ENCODE assay signal across 13 cellular contexts in the genomic region with DNA sequence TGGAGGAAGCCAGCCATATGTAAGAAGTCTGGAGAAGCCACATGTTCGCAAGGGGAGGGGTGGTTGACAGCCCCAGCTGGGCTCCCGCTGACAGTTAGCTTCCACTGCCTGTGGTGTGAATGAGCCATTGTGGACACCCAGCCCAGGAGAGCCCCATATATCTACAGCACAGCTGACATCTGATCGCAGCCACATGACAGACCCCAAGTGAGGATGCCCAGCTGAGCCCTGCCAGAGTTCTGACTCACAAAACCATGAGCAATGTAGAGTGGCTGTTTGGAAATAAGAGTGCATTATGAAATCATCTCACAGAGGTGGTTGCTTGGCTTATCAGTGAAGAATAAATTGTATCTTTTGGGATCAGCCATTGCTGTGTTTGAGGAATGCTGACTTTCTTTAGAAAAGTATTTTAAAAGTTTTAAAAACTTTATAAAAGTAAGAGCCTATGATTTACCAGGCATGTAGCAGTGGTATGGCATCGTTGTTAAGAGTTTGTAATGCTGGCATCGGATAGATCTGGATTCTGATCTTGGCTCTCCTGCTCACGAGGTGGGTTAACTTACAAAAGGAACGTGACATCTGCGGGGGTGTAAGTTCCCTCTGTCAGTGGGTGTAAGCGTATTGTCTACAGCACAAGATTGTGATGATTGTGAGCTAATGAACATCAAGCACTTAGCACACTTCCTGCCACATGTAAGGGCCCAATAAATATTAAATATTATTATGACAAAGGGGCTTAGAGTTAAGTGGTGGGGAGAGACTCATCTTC. TPM values are rescaled to one million over a fixed set of nuclear protein-coding genes. Genes with fewer than 3 reads are reported as not detected.
A peak's percentile ranks its signal among the peaks of the same experiment; 100 is the strongest.
DNase-seq lines count a peak whose midpoint lies in the region; ATAC-seq and TF ChIP-seq lines count a peak whose summit lies in the region.
"Had no signal": no experiment of that assay in that cellular context is flagged by ENCODE, and none has a peak within 500 bp of the region (broad histone marks: within the 10 kb centered on the region; RNA-seq: fewer than 3 reads in every experiment).

No MANE protein-coding gene starts in this region.

- no peak overlapping the region for H3K4me3 ChIP-seq in SJCRH30
- H3K4me3 ChIP-seq in skeletal muscle tissue (ENCODE audit: low read length in 3 of 3): peak overlapping the region in 1 of 3 donors; percentile 58

- peak overlapping the region in 2 of 3 donors; percentile 4 to 57 for H3K9ac ChIP-seq in skeletal muscle tissue (ENCODE audit: low read depth in 1 of 3, low read length in 3 of 3)

- H3K4me3 Mint-ChIP-seq in T-helper 2 cell treated with Interferon-gamma antibody and Interleukin-4, amounts not matched to agents 5 μg/mL and 100 μg/mL, for 36 hours: no peak overlapping the region
- H3K4me3 Mint-ChIP-seq in endothelial cell (ENCODE audit: unreplicated experiment): no peak overlapping the region
- H3K4me3 Mint-ChIP-seq: neural crest cell, T-cell, type B pancreatic cell had no signal

- TF ChIP-seq CTCF in foreskin keratinocyte (conservative IDR thresholded peaks at IDR 0.05) (no peak), endothelial cell (IDR thresholded peaks at IDR 0.05; ENCODE audit: unreplicated experiment) (no peak)

- no peaks in the 10 kb centered on the region for H3K4me1 Mint-ChIP-seq in T-helper 2 cell treated with Interferon-gamma antibody and Interleukin-4, amounts not matched to agents 5 μg/mL and 100 μg/mL, for 36 hours (ENCODE audit: low read depth)
- no peaks in the 10 kb centered on the region for H3K4me1 Mint-ChIP-seq in endothelial cell (ENCODE audit: unreplicated experiment)
- H3K4me1 Mint-ChIP-seq: neural crest cell, T-cell had no signal

- peaks cover 17% of the 10 kb centered on the region for H3K27me3 Mint-ChIP-seq in T-helper 2 cell treated with Interferon-gamma antibody and Interleukin-4, amounts not matched to agents 5 μg/mL and 100 μg/mL, for 36 hours (ENCODE audit: low read depth)
- H3K27me3 Mint-ChIP-seq in endothelial cell (ENCODE audit: unreplicated experiment): peaks cover 2% of the 10 kb centered on the region

- no peak overlapping the region for H3K27ac Mint-ChIP-seq in T-helper 2 cell treated with Interferon-gamma antibody and Interleukin-4, amounts not matched to agents 5 μg/mL and 100 μg/mL, for 36 hours
- no peak overlapping the region for H3K27ac Mint-ChIP-seq in endothelial cell (ENCODE audit: unreplicated experiment)
- H3K27ac Mint-ChIP-seq: T-cell, type B pancreatic cell had no signal

- H3K36me3 ChIP-seq in SJCRH30: no peaks in the 10 kb centered on the region
- no peaks in the 10 kb centered on the region for H3K36me3 ChIP-seq in skeletal muscle tissue (ENCODE audit: control insufficient read depth in 3 of 3, insufficient read depth in 3 of 3, low read length in 3 of 3)

- H3K4me1 ChIP-seq in SJCRH30: peaks cover 49% of the 10 kb centered on the region
- no peaks in the 10 kb centered on the region for H3K4me1 ChIP-seq in foreskin keratinocyte
- peaks cover 7 to 43% (median 28%) of the 10 kb centered on the region in 3 donors for H3K4me1 ChIP-seq in skeletal muscle tissue (ENCODE audit: control insufficient read depth in 3 of 3, insufficient read depth in 3 of 3, low read length in 3 of 3)

- peak; percentile 6 for DNase-seq in NK-92 treated with Interleukin-12 subunit alpha and Interleukin-12 subunit beta, amount 100 ng/mL, for 24 hours (lab: John Stamatoyannopoulos, UW)
- DNase-seq in NK-92 (lab: John Stamatoyannopoulos, UW; ENCODE audit: unreplicated experiment): no peak
- peak; percentile 96 to 98 for DNase-seq in SJCRH30
- DNase-seq in foreskin keratinocyte: peak in 1 of 2 donors; percentile 20
- no peak for DNase-seq in T-helper 2 cell treated with Interferon-gamma antibody and Interleukin-4, amounts not matched to agents 5 μg/mL and 100 μg/mL, for 36 hours (ENCODE audit: low spot score)
- DNase-seq in endothelial cell (ENCODE audit: low spot score): no peak
- no peak for DNase-seq in activated effector memory CD4-positive, alpha-beta T cell treated with anti-CD3 and anti-CD28 coated beads, Interleukin-2, amount 50 U/mL, for 16 hours
- DNase-seq: activated CD8-positive, alpha-beta memory T cell treated with anti-CD3 and anti-CD28 coated beads, Interleukin-2, amount 50 U/mL, for 48 hours; NCI-H510A treated with DMSO at 0.1 percent for 48 hours; T-cell had no signal

- H3K9me3 Mint-ChIP-seq in T-helper 2 cell treated with Interferon-gamma antibody and Interleukin-4, amounts not matched to agents 5 μg/mL and 100 μg/mL, for 36 hours: no peaks in the 10 kb centered on the region
- H3K9me3 Mint-ChIP-seq in endothelial cell (ENCODE audit: unreplicated experiment): no peaks in the 10 kb centered on the region
- H3K9me3 Mint-ChIP-seq: neural crest cell, T-cell, type B pancreatic cell had no signal

- peak overlapping the region; percentile 73 for H3K27ac ChIP-seq in SJCRH30
- H3K27ac ChIP-seq in foreskin keratinocyte: no peak overlapping the region
- H3K27ac ChIP-seq in skeletal muscle tissue (ENCODE audit: low read depth, low read length): peak overlapping the region; percentile 81

- H3K9me3 ChIP-seq in SJCRH30 (replicated peaks) (no peaks in the 10 kb centered on the region), skeletal muscle tissue (ENCODE audit: control insufficient read depth in 3 of 3, low read length in 3 of 3) (no peaks in the 10 kb centered on the region)

- no peaks in the 10 kb centered on the region for H3K27me3 ChIP-seq in SJCRH30
- peaks cover 26% of the 10 kb centered on the region for H3K27me3 ChIP-seq in foreskin keratinocyte
- H3K27me3 ChIP-seq in skeletal muscle tissue (ENCODE audit: control insufficient read depth in 3 of 3, insufficient read depth in 3 of 3, low read length in 3 of 3): no peaks in the 10 kb centered on the region

- ATAC-seq in foreskin keratinocyte: peak; percentile 64
- ATAC-seq: T-cell had no signal

- H3K36me3 Mint-ChIP-seq in T-helper 2 cell treated with Interferon-gamma antibody and Interleukin-4, amounts not matched to agents 5 μg/mL and 100 μg/mL, for 36 hours (ENCODE audit: low read depth): no peaks in the 10 kb centered on the region
- H3K36me3 Mint-ChIP-seq in endothelial cell (ENCODE audit: low read depth, unreplicated experiment): no peaks in the 10 kb centered on the region
- H3K36me3 Mint-ChIP-seq: T-cell, type B pancreatic cell had no signal

RNA-seq across cellular contexts. Expression of gene CFAP61, which starts 24.1 kb away (rescaled TPM):
- total RNA-seq in SJCRH30 (2014; rRNA removed; shearing (Covaris generic)): 0.23 and 0.40 TPM in 2 replicates
- total RNA-seq in foreskin keratinocyte (not detected in 2 replicates), skeletal muscle tissue (1.0 TPM), endothelial cell (ENCODE audit: unreplicated experiment) (not detected)
- polyA plus RNA-seq in foreskin keratinocyte: 0.03 TPM in 1 of 2 replicates, not detected in the other
- total RNA-seq: T-cell had no signal

RNA-seq across cellular contexts. Expression of gene CRNKL1, which starts 24.2 kb away (rescaled TPM):
- 49.4 and 51.8 TPM in 2 replicates for total RNA-seq in SJCRH30 (2014; rRNA removed; shearing (Covaris generic))
- 19.6 and 22.9 TPM in 2 replicates for total RNA-seq in foreskin keratinocyte
- polyA plus RNA-seq in foreskin keratinocyte: 18.6 and 20.9 TPM in 2 replicates
- 38.1 TPM for total RNA-seq in skeletal muscle tissue
- 24.6 TPM for total RNA-seq in endothelial cell (ENCODE audit: unreplicated experiment)

RNA-seq across cellular contexts. Expression of gene NAA20, which starts 59.3 kb away (rescaled TPM):
- total RNA-seq in SJCRH30 (2014; rRNA removed; shearing (Covaris generic)): 63.8 and 71.3 TPM in 2 replicates
- total RNA-seq in foreskin keratinocyte (110 and 118 TPM in 2 replicates), skeletal muscle tissue (58.5 TPM), endothelial cell (ENCODE audit: unreplicated experiment) (36.3 TPM)
- polyA plus RNA-seq in foreskin keratinocyte: 134 and 141 TPM in 2 replicates

Comparison
In these comparisons a context has a peak if more than half of its experiments do, and no peak if none do; other contexts are left out.
1. DNase-seq: peak in NK-92 treated with Interleukin-12 subunit alpha and Interleukin-12 subunit beta, amount 100 ng/mL, for 24 hours (single experiment) and SJCRH30 (2 of 2); none in NK-92 (single experiment), T-helper 2 cell treated with Interferon-gamma antibody and Interleukin-4, amounts not matched to agents 5 μg/mL and 100 μg/mL, for 36 hours (single experiment), endothelial cell (single experiment) and activated effector memory CD4-positive, alpha-beta T cell treated with anti-CD3 and anti-CD28 coated beads, Interleukin-2, amount 50 U/mL, for 16 hours (single experiment).